In genomic region chr2:188852752-188853151, GRCh38 we compare ENCODE assay signal across 23 cellular contexts.
DNase-seq lines count a peak whose midpoint lies in the region; ATAC-seq and TF ChIP-seq lines count a peak whose summit lies in the region.
"Had no signal": no experiment of that assay in that cellular context is flagged by ENCODE, and none has a peak within 500 bp of the region (broad histone marks: within the 10 kb centered on the region; RNA-seq: fewer than 3 reads in every experiment).

No MANE protein-coding gene starts in this region.

- peaks cover 8 to 11% of the 10 kb centered on the region in 2 experiments; a peak in 2 of 4 replicates for H3K4me1 ChIP-seq in SK-N-SH (ENCODE audit: control insufficient read depth in 1 of 2, insufficient read depth in 2 of 2, low read depth in 1 of 2, low read length in 1 of 2)
- H3K4me1 ChIP-seq: gastroesophageal sphincter, prostate gland, upper lobe of left lung had no signal

- H3K9me2 ChIP-seq in SK-N-SH, result no peaks in the 10 kb centered on the region

- no peak overlapping the region for H2AFZ ChIP-seq in SK-N-SH (ENCODE audit: low read depth)

- no peaks in the 10 kb centered on the region for H3K9me3 ChIP-seq in SK-N-SH
- H3K9me3 ChIP-seq: gastroesophageal sphincter, prostate gland, upper lobe of left lung had no signal

- H3K27ac ChIP-seq in SK-N-SH (ENCODE audit: low read depth in 2 of 2, low read length in 1 of 2), result peak overlapping the region; percentile 26 to 75; a peak in 3 of 4 replicates
- H3K27ac ChIP-seq: gastroesophageal sphincter, prostate gland, upper lobe of left lung had no signal

- in situ Hi-C loops in GM13977 (cut with MboI; ENCODE audit: low pct_unique_long_range_greater_than_20kb, low sequenced_read_pairs, unreplicated experiment), result no loop called here

- H4K20me1 ChIP-seq in SK-N-SH (ENCODE audit: insufficient read depth), result no peaks in the 10 kb centered on the region

- no peak overlapping the region for H3K9ac ChIP-seq in SK-N-SH

- TF ChIP-seq CTCF in SK-N-SH (IDR thresholded peaks at IDR 0.05) (no peak), GM10266 (IDR thresholded peaks at IDR 0.05; ENCODE audit: control insufficient read depth, insufficient read depth, low read depth, missing control alignments) (no peak), GM13977 (IDR thresholded peaks at IDR 0.05; ENCODE audit: extremely low read depth, insufficient read depth, missing control alignments) (no peak)

- no peaks in the 10 kb centered on the region for H3K79me2 ChIP-seq in SK-N-SH (ENCODE audit: insufficient read depth)

- H3F3A ChIP-seq in SK-N-SH (replicated peaks; ENCODE audit: insufficient read depth), result no peaks in the 10 kb centered on the region

- H3K36me3 ChIP-seq in SK-N-SH (replicated peaks in 1 of 2; ENCODE audit: control insufficient read depth in 1 of 2, insufficient read depth in 2 of 2, low read length in 1 of 2), result no peaks in the 10 kb centered on the region
- H3K36me3 ChIP-seq: gastroesophageal sphincter, prostate gland, upper lobe of left lung had no signal

- intact Hi-C loops in Right ventricle myocardium inferior (cut with DNase I) (no loop called here), cardiac septum (cut with DNase I) (no loop called here)

- no peak overlapping the region for H3K4me2 ChIP-seq in SK-N-SH

- ATAC-seq in Right ventricle myocardium inferior (peak; percentile 39), GM19328 (IDR thresholded peaks at IDR 0.05; ENCODE audit: unreplicated experiment) (no peak)
- ATAC-seq: activated T-cell treated with anti-CD3 and anti-CD28 coated beads, Interleukin-2, amount 50 U/mL, for 72 hours; gastroesophageal sphincter; natural killer cell treated with Interleukin-12 subunit alpha and Interleukin-12 subunit beta and Interleukin-15 and Interleukin-18, amount 100 ng/mL, for 72 hours; stimulated activated naive CD8-positive, alpha-beta T cell treated with anti-CD3 and anti-CD28 coated beads, Interleukin-15, amount 100 ng/mL, for 72 hours had no signal

- no peak for TF ChIP-seq RAD21 in SK-N-SH (IDR thresholded peaks at IDR 0.05; ENCODE audit: low read length)

- POLR2A ChIA-PET in SK-N-SH (lab: Yijun Ruan, JAX), result no interaction called here

- H3K4me3 ChIP-seq in SK-N-SH (ENCODE audit: low read depth in 2 of 2, low read length in 1 of 2), result no peak overlapping the region
- H3K4me3 ChIP-seq: gastroesophageal sphincter, lung, prostate gland, upper lobe of left lung had no signal

- CTCF ChIA-PET in SK-N-SH (lab: Yijun Ruan, JAX), result interaction anchor here (1.1 to 1.2 kb wide), 2 partner anchors 125 to 142 kb away, joined by 3 read pairs; no protein-coding TSS in a partner anchor

- 92% methylated on average over 2 of the region's 2 CpGs for WGBS in SK-N-SH (ENCODE audit: low lambda C conversion rate)

- DNase-seq in Right ventricle myocardium inferior (ENCODE audit: missing footprints) (no peak), cardiac septum (ENCODE audit: low spot score) (no peak), SK-N-SH (no peak), fibroblast of the conjunctiva (ENCODE audit: low read depth) (peak; percentile 43), GM10266 (ENCODE audit: extremely low spot score) (no peak), GM13977 (ENCODE audit: low spot score) (no peak)
- DNase-seq in activated CD4-positive, alpha-beta T cell treated with anti-CD3 and anti-CD28 coated beads, Interleukin-2, amount 50 U/mL, for 48 hours, result no peak
- DNase-seq: activated CD4-positive, alpha-beta T cell treated with anti-CD3 and anti-CD28 coated beads, Interleukin-2, amount 50 U/mL, for 4 hours; activated naive CD8-positive, alpha-beta T cell treated with anti-CD3 and anti-CD28 coated beads for 36 hours; activated T-cell treated with anti-CD3 and anti-CD28 coated beads, Interleukin-2, amount 50 U/mL, for 72 hours; COR-L47; effector CD8-positive, alpha-beta T cell; GDM1; NCI-H1436 treated with DMSO at 0.1 percent for 48 hours; NCI-H510A treated with DMSO at 0.1 percent for 48 hours; OCI-M1; stimulated activated naive CD8-positive, alpha-beta T cell treated with anti-CD3 and anti-CD28 coated beads, Interleukin-15, amount 100 ng/mL, for 72 hours; upper lobe of left lung had no signal

- no peaks in the 10 kb centered on the region for H3K27me3 ChIP-seq in SK-N-SH (ENCODE audit: insufficient read depth)
- H3K27me3 ChIP-seq: gastroesophageal sphincter, upper lobe of left lung had no signal

- TF ChIP-seq EP300 in SK-N-SH (IDR thresholded peaks at IDR 0.05; ENCODE audit: borderline replicate concordance in 1 of 2, low read depth in 1 of 2, low read length in 1 of 2), result 0 out of 4 replicates have a peak, but pooled peaks of 1 of the 2 experiments have one; percentile 1

TF ChIP-seq in SK-N-SH, 30 proteins besides CTCF, POLR2A, EP300 and RAD21:
- no peak for TF ChIP-seq FOXJ3 (CRISPR knock-in tag; IDR thresholded peaks at IDR 0.05)
- TF ChIP-seq FOSL2 (IDR thresholded peaks at IDR 0.05; ENCODE audit: borderline replicate concordance, low read depth), result no peak
- no peak for TF ChIP-seq TCF12 (IDR thresholded peaks at IDR 0.05)
- TF ChIP-seq MEF2A (IDR thresholded peaks at IDR 0.05; ENCODE audit: borderline replicate concordance, low read depth), result no peak
- no peak for TF ChIP-seq TEAD4 (IDR thresholded peaks at IDR 0.05; ENCODE audit: borderline replicate concordance, insufficient read depth)
- TF ChIP-seq GATA2 (CRISPR knock-in tag; IDR thresholded peaks at IDR 0.05), result no peak
- TF ChIP-seq MXI1 (IDR thresholded peaks at IDR 0.05; ENCODE audit: low read depth, low read length), result peak; percentile 20; the same call in 1 of the 2 replicates
